In the genomic region with DNA sequence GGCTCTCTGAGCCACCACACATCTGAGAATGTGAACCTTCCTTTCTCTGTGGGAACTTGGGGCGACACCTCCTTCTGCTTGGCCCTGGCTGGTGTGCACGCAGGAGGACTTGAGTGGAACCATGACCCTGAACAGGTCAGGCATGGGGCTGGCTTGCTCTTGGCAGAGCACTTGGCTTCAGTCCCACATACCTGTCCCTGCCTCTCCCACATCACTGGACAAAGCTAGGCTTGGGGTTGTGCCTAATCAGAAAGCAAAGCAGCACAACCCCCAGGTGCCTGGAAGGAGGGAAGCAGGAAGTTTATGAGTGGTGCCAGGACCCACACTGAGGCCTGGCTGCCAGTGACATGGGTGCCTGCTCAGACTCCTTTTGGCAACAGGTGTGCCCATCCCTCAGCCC, we compare ENCODE assay signal across 16 cellular contexts. TPM values are rescaled to one million over a fixed set of nuclear protein-coding genes. Genes with fewer than 3 reads are reported as not detected.
"Had no signal": no experiment of that assay in that cellular context is flagged by ENCODE, and none has a peak within 500 bp of the region (broad histone marks: within the 10 kb centered on the region; RNA-seq: fewer than 3 reads in every experiment).

No MANE protein-coding gene starts in this region.

- H3K27ac ChIP-seq: cardiac muscle cell, heart right ventricle, thoracic aorta, vagina had no signal

- H3K9me3 ChIP-seq: thoracic aorta, vagina had no signal

- FAIRE-seq: astrocyte, colon, frontal cortex, keratinocyte had no signal

- DNase-seq: activated CD4-positive, alpha-beta T cell treated with anti-CD3 and anti-CD28 coated beads, Interleukin-2, amount 10 ng/mL, durations not matched to agents 24 days and 14 days; activated CD8-positive, alpha-beta memory T cell treated with anti-CD3 and anti-CD28 coated beads for 24 hours; activated naive CD4-positive, alpha-beta T cell treated with anti-CD3 and anti-CD28 coated beads for 36 hours; heart right ventricle; stimulated activated CD4-positive, alpha-beta T cell treated with anti-CD3 and anti-CD28 coated beads, Interleukin-15, amount 100 ng/mL, for 24 hours; stimulated activated CD4-positive, alpha-beta T cell treated with anti-CD3 and anti-CD28 coated beads, Interleukin-4, amount 100 ng/mL, for 24 hours; stimulated activated naive CD8-positive, alpha-beta T cell treated with anti-CD3 and anti-CD28 coated beads, Interleukin-15, amount 100 ng/mL, for 72 hours had no signal

- H3K27me3 ChIP-seq: cardiac muscle cell, heart right ventricle, vagina had no signal

- H3K4me3 ChIP-seq: cardiac muscle cell, heart right ventricle, thoracic aorta, vagina had no signal

- H3K36me3 ChIP-seq: cardiac muscle cell, heart right ventricle, thoracic aorta, vagina had no signal

- ATAC-seq: activated T-helper 17 cell treated with anti-CD3 and anti-CD28 coated beads, Interleukin-2, amount 50 U/mL, for 72 hours; stimulated activated naive CD8-positive, alpha-beta T cell treated with anti-CD3 and anti-CD28 coated beads, Interleukin-15, amount 100 ng/mL, for 72 hours had no signal

RNA-seq across cellular contexts. Expression of gene GADD45G, which starts 13.2 kb away (rescaled TPM):
- polyA plus RNA-seq: fibroblast of lung had no signal
